Comparison of ENCODE assay signal across 25 cellular contexts in genomic region chr11:13949876-13950275, GRCh38. TPM values are rescaled to one million over a fixed set of nuclear protein-coding genes. Genes with fewer than 3 reads are reported as not detected.
A peak's percentile ranks its signal among the peaks of the same experiment; 100 is the strongest.
DNase-seq lines count a peak whose midpoint lies in the region; TF ChIP-seq lines count a peak whose summit lies in the region.
"Had no signal": no experiment of that assay in that cellular context is flagged by ENCODE, and none has a peak within 500 bp of the region (broad histone marks: within the 10 kb centered on the region; RNA-seq: fewer than 3 reads in every experiment).

No MANE protein-coding gene starts in this region.

- POLR2A ChIA-PET in OCI-LY7 (lab: Charles Lee), result interaction anchor here (1.2 kb wide), 1 partner anchor 100 kb away, joined by 3 read pairs; no protein-coding TSS in a partner anchor

- DNase-seq in ACHN (peak; percentile 8), HT1080 (ENCODE audit: low read depth) (peak; percentile 32), OCI-LY7 (ENCODE audit: low spot score) (no peak), epithelial cell of proximal tubule (ENCODE audit: low read depth) (no peak), Peyer's patch (no peak), T-helper 1 cell (no peak), cerebellum (ENCODE audit: low spot score) (no peak), SK-N-DZ (ENCODE audit: low spot score) (no peak)
- DNase-seq: activated CD4-positive, alpha-beta T cell treated with anti-CD3 and anti-CD28 coated beads, Interleukin-2, amount 10 ng/mL, durations not matched to agents 7 days and 5 days; activated naive CD4-positive, alpha-beta T cell treated with Interleukin-2 at 50 U/mL for 16 hours; activated T-cell treated with anti-CD3 and anti-CD28 coated beads, Interleukin-2, amount 50 U/mL, for 72 hours; adrenal gland; brain microvascular endothelial cell; Caco-2; endodermal cell; glutamatergic neuron; HFFc6; mammary epithelial cell; NCI-H748 treated with DMSO at 0.1 percent for 48 hours; SHP77; stimulated activated naive CD8-positive, alpha-beta T cell treated with anti-CD3 and anti-CD28 coated beads, Interleukin-15, Interleukin-2, amounts not matched to agents 100 U/mL and 50 U/mL, for 24 hours; T-cell had no signal

- H3K4me3 ChIP-seq in OCI-LY7 (ENCODE audit: low read depth, low read length, poor library complexity, severe bottlenecking) (no peak overlapping the region), epithelial cell of proximal tubule (ENCODE audit: low read depth, low read length) (no peak overlapping the region), Peyer's patch (no peak overlapping the region)
- H3K4me3 ChIP-seq: adrenal gland, BLaER1, coronary artery, neural progenitor cell had no signal

- H3K27ac ChIP-seq in OCI-LY7 (ENCODE audit: low read depth, low read length, poor library complexity, severe bottlenecking) (no peak overlapping the region), Peyer's patch (no peak overlapping the region)
- H3K27ac ChIP-seq: adrenal gland, BLaER1, brain microvascular endothelial cell, coronary artery, neural progenitor cell had no signal

- TF ChIP-seq CTCF in OCI-LY7 (conservative IDR thresholded peaks at IDR 0.05; ENCODE audit: low read length), result 0 out of 2 replicates have a peak, but pooled peaks have one; percentile 13
- peak; percentile 23 for TF ChIP-seq CTCF in epithelial cell of proximal tubule (conservative IDR thresholded peaks at IDR 0.05; ENCODE audit: low read depth, low read length)
- TF ChIP-seq CTCF in Peyer's patch (IDR thresholded peaks at IDR 0.05), result peak in 2 of 6 experiments; percentile 6 to 12

- no peak overlapping the region for H2AFZ ChIP-seq in OCI-LY7 (ENCODE audit: low read length)
- H2AFZ ChIP-seq: neural progenitor cell had no signal

- H3K9me3 ChIP-seq in OCI-LY7 (ENCODE audit: low read length) (no peaks in the 10 kb centered on the region), Peyer's patch (no peaks in the 10 kb centered on the region)
- H3K9me3 ChIP-seq: adrenal gland, BLaER1, Caco-2 had no signal

- H3K4me2 ChIP-seq in OCI-LY7 (ENCODE audit: low read length), result no peak overlapping the region
- H3K4me2 ChIP-seq: BLaER1, neural progenitor cell had no signal

- H3K79me2 ChIP-seq in OCI-LY7 (ENCODE audit: insufficient read depth, low read depth, low read length), result no peaks in the 10 kb centered on the region

- BruUV-seq in OCI-LY7 (replicated peaks; lab: Mats Ljungman, UMichigan), result no TSS peak

- H4K20me1 ChIP-seq in OCI-LY7 (ENCODE audit: insufficient read depth, low read length), result no peaks in the 10 kb centered on the region
- H4K20me1 ChIP-seq: BLaER1 had no signal

- H3K9me2 ChIP-seq in OCI-LY7 (ENCODE audit: insufficient read depth, low read length), result no peaks in the 10 kb centered on the region

- CTCF ChIA-PET in OCI-LY7 (lab: Charles Lee; ENCODE audit: unreplicated experiment), result no interaction called here

- in situ Hi-C loops in ACHN (cut with HindIII; ENCODE audit: low pct_ligation_motif_present, low pct_unique_long_range_greater_than_20kb, low sequenced_read_pairs), result no loop called here

- no peak for TF ChIP-seq POLR2A in Peyer's patch (IDR thresholded peaks at IDR 0.05)

- no peaks in the 10 kb centered on the region for H3K27me3 ChIP-seq in Peyer's patch
- H3K27me3 ChIP-seq: adrenal gland, BLaER1, neural progenitor cell had no signal

- H3K36me3 ChIP-seq in OCI-LY7 (ENCODE audit: insufficient read depth, low read length) (no peaks in the 10 kb centered on the region; the same call in 1 of the 2 replicates), Peyer's patch (no peaks in the 10 kb centered on the region)
- H3K36me3 ChIP-seq: adrenal gland, BLaER1, brain microvascular endothelial cell, neural progenitor cell had no signal

- intact Hi-C loops in OCI-LY7 (cut with micrococcal nuclease; ENCODE audit: unreplicated experiment), result no loop called here

- peaks cover 11% of the 10 kb centered on the region for H3K4me1 ChIP-seq in OCI-LY7 (ENCODE audit: insufficient read depth, low read length, poor library complexity, severe bottlenecking)
- H3K4me1 ChIP-seq in Peyer's patch, result no peaks in the 10 kb centered on the region
- H3K4me1 ChIP-seq: adrenal gland, BLaER1, Caco-2 had no signal

RNA-seq across cellular contexts. Expression of gene SPON1, which starts 12.6 kb away (rescaled TPM):
- total RNA-seq in HT1080 (2014; rRNA removed; shearing (Covaris generic)), result not detected in 2 replicates
- polyA plus RNA-seq in HT1080 (2015; cell fraction: cytosol; rRNA removed), result not detected in 2 replicates
- 0.09 TPM in 1 of 2 replicates, not detected in the other for polyA plus RNA-seq in HT1080 (2015; cell fraction: nucleus; rRNA removed)
- 0.03 and 0.38 TPM in 2 replicates for total RNA-seq in OCI-LY7 (2014; rRNA removed; shearing (Covaris generic))
- total RNA-seq in OCI-LY7 (2022) (not detected in 2 replicates), epithelial cell of proximal tubule (20.5 and 22.4 TPM in 2 replicates), Peyer's patch (10 to 100 TPM; 26.4 to 53.8 (median 48.3) TPM), cerebellum (39.1 TPM)
- polyA plus RNA-seq in SK-N-DZ (2014; cell fraction: cytosol; rRNA removed), result 0.85 and 1.0 TPM in 2 replicates
- 0.15 and 0.19 TPM in 2 replicates for polyA plus RNA-seq in SK-N-DZ (2014; cell fraction: nucleus; rRNA removed)
- total RNA-seq: HFFc6 had no signal
- polyA plus RNA-seq: mammary epithelial cell had no signal

Comparison
In these comparisons a context has a peak if more than half of its experiments do, and no peak if none do; other contexts are left out.
1. DNase-seq: peak in ACHN (single experiment) and HT1080 (single experiment); none in OCI-LY7 (single experiment), epithelial cell of proximal tubule (single experiment), Peyer's patch (0 of 3), T-helper 1 cell (0 of 5), cerebellum (single experiment) and SK-N-DZ (single experiment).
2. RNA of gene SPON1, which starts 12.6 kb away (total RNA-seq): 26.4 to 53.8 TPM in Peyer's patch, 39.1 TPM in cerebellum (single experiment) and 20.5 to 22.4 TPM in epithelial cell of proximal tubule; 0.03 to 0.38 TPM in OCI-LY7 and not detected in HT1080; every median in the first group is over 10 times any median in the second.